8 cellular contexts compared by ENCODE assay signal in genomic region chr9:128881627-128881883, GRCh38. TPM values are rescaled to one million over a fixed set of nuclear protein-coding genes. Genes with fewer than 3 reads are reported as not detected.
DNase-seq lines count a peak whose midpoint lies in the region; ATAC-seq and TF ChIP-seq lines count a peak whose summit lies in the region.

No MANE protein-coding gene starts in this region.

- H3K4me3 ChIP-seq in lung (peak overlapping the region; percentile 51), vagina (peak overlapping the region; percentile 95 to 96)

- no peaks in the 10 kb centered on the region for H3K27me3 Mint-ChIP-seq in activated naive CD4-positive, alpha-beta T cell treated with anti-CD3 and anti-CD28 coated beads for 36 hours (ENCODE audit: low read depth)
- H3K27me3 Mint-ChIP-seq in MCF 10A (ENCODE audit: insufficient read depth, unreplicated experiment): no peaks in the 10 kb centered on the region

- no peaks in the 10 kb centered on the region for H3K9me3 Mint-ChIP-seq in activated naive CD4-positive, alpha-beta T cell treated with anti-CD3 and anti-CD28 coated beads for 36 hours
- H3K9me3 Mint-ChIP-seq in MCF 10A (ENCODE audit: unreplicated experiment): no peaks in the 10 kb centered on the region

- peak overlapping the region; percentile 91 for H3K27ac Mint-ChIP-seq in activated naive CD4-positive, alpha-beta T cell treated with anti-CD3 and anti-CD28 coated beads for 36 hours
- peak overlapping the region; percentile 95 for H3K27ac Mint-ChIP-seq in MCF 10A (ENCODE audit: low read depth, unreplicated experiment)

- peaks cover 10% of the 10 kb centered on the region for H3K36me3 Mint-ChIP-seq in activated naive CD4-positive, alpha-beta T cell treated with anti-CD3 and anti-CD28 coated beads for 36 hours (ENCODE audit: low read depth)
- peaks cover 16% of the 10 kb centered on the region for H3K36me3 Mint-ChIP-seq in MCF 10A (ENCODE audit: insufficient read depth, unreplicated experiment)

- H3K9me3 ChIP-seq in lung (ENCODE audit: control insufficient read depth in 2 of 2, insufficient read depth in 1 of 2, low read length in 1 of 2) (peaks cover 0 to 1% of the 10 kb centered on the region in 2 donors), vagina (no peaks in the 10 kb centered on the region)

- H3K27ac ChIP-seq in lung (ENCODE audit: low read depth in 1 of 2, low read length in 1 of 2) (peak overlapping the region; percentile 18 to 99), vagina (peak overlapping the region; percentile 98)

- H3K4me1 ChIP-seq in lung (ENCODE audit: control insufficient read depth in 2 of 2, insufficient read depth in 2 of 2, low read length in 2 of 2) (peaks cover 17 to 18% of the 10 kb centered on the region in 2 donors), vagina (peaks cover 59% of the 10 kb centered on the region)

- peak overlapping the region; percentile 93 for H3K4me3 Mint-ChIP-seq in activated naive CD4-positive, alpha-beta T cell treated with anti-CD3 and anti-CD28 coated beads for 36 hours
- peak overlapping the region; percentile 99 for H3K4me3 Mint-ChIP-seq in MCF 10A (ENCODE audit: unreplicated experiment)

- POLR2A ChIA-PET in MCF 10A (lab: Yijun Ruan, JAX): interaction anchor here (0.6 to 3.3 kb wide), 17 partner anchors 10 to 753 kb away, joined by 3 to 48 read pairs (median 6); partner anchors contain the start of genes DOLK, NUP188, SH3GLB2 and SPOUT1

- CTCF ChIA-PET in activated naive CD4-positive, alpha-beta T cell treated with anti-CD3 and anti-CD28 coated beads for 36 hours (lab: Charles Lee): interaction anchor here (1.2 to 4.2 kb wide), 2 partner anchors 19 to 46 kb away, joined by 3 to 27 read pairs; no protein-coding TSS in a partner anchor
- CTCF ChIA-PET in MCF 10A (lab: Yijun Ruan, JAX): interaction anchor here (0.5 to 6.7 kb wide), 6 partner anchors 9 to 47 kb away, joined by 3 to 59 read pairs (median 4); no protein-coding TSS in a partner anchor

- WGBS in lung, 2 donors: 0% methylated on average over 20 of the region's 20 CpGs

- H3K27me3 ChIP-seq in lung (ENCODE audit: control insufficient read depth, insufficient read depth): no peaks in the 10 kb centered on the region
- no peaks in the 10 kb centered on the region for H3K27me3 ChIP-seq in vagina

- H3K36me3 ChIP-seq in lung (ENCODE audit: control insufficient read depth in 2 of 2, insufficient read depth in 2 of 2, low read length in 2 of 2) (peaks cover 5 to 12% of the 10 kb centered on the region in 2 donors), vagina (peaks cover 0 to 8% of the 10 kb centered on the region in 2 donors)

- intact Hi-C loops in activated naive CD4-positive, alpha-beta T cell treated with anti-CD3 and anti-CD28 coated beads for 36 hours (cut with micrococcal nuclease): loop anchor here (1.0 to 5.0 kb wide), 3 partner anchors 52 to 146 kb away; partner anchors contain the start of genes DOLK, NUP188, SH3GLB2 and SPOUT1
- intact Hi-C loops in MCF 10A (cut with micrococcal nuclease): no loop called here
- intact Hi-C loops in vagina (cut with DNase I): no loop called here

- DNase-seq in activated naive CD4-positive, alpha-beta T cell treated with anti-CD3 and anti-CD28 coated beads for 36 hours: no peak
- no peak for DNase-seq in activated naive CD4-positive, alpha-beta T cell treated with Interleukin-2 at 50 U/mL for 16 hours
- DNase-seq in MCF 10A (ENCODE audit: unreplicated experiment) (no peak), lung (ENCODE audit: low spot score) (no peak), vagina (ENCODE audit: extremely low spot score in 2 of 2) (no peak), NCI-H2081 (lab: John Stamatoyannopoulos, UW) (no peak), activated gamma-delta T cell (lab: John Stamatoyannopoulos, UW) (no peak)

- BruUV-seq in MCF 10A (replicated peaks; lab: Mats Ljungman, UMichigan): no TSS peak

- ATAC-seq in lung (ENCODE audit: insufficient read depth, low FRiP score): peak; percentile 5
- no peak for ATAC-seq in HG02884 (IDR thresholded peaks at IDR 0.05; ENCODE audit: unreplicated experiment)

- no peak for TF ChIP-seq POLR2A in vagina (IDR thresholded peaks at IDR 0.05)

- peaks cover 49% of the 10 kb centered on the region for H3K4me1 Mint-ChIP-seq in activated naive CD4-positive, alpha-beta T cell treated with anti-CD3 and anti-CD28 coated beads for 36 hours (ENCODE audit: low read depth)
- H3K4me1 Mint-ChIP-seq in MCF 10A (ENCODE audit: insufficient read depth, unreplicated experiment): peaks cover 41% of the 10 kb centered on the region

- no peak for TF ChIP-seq CTCF in MCF 10A (IDR thresholded peaks at IDR 0.05; ENCODE audit: unreplicated experiment)
- TF ChIP-seq CTCF in lung (IDR thresholded peaks at IDR 0.05; ENCODE audit: control extremely low read depth, extremely low read depth): no peak
- no peak for TF ChIP-seq CTCF in vagina (IDR thresholded peaks at IDR 0.05)

RNA-seq across cellular contexts. Expression of gene KYAT1, which starts 0.2 kb away (rescaled TPM):
- total RNA-seq in activated naive CD4-positive, alpha-beta T cell treated with anti-CD3 and anti-CD28 coated beads for 36 hours: 10 to 100 TPM; 29.6 to 33.6 TPM
- total RNA-seq in MCF 10A (2022): 3.8 and 5.7 TPM in 2 replicates
- total RNA-seq in lung: 1 to 10 TPM; 4.6 to 7.7 TPM
- 1 to 10 TPM; 4.5 to 5.0 TPM for polyA plus RNA-seq in lung
- total RNA-seq in vagina: 11.0 TPM

RNA-seq across cellular contexts. Expression of gene LRRC8A, which starts 0.4 kb away (rescaled TPM):
- total RNA-seq in activated naive CD4-positive, alpha-beta T cell treated with anti-CD3 and anti-CD28 coated beads for 36 hours: 10 to 100 TPM; 13.1 to 13.2 TPM
- total RNA-seq in MCF 10A (2022) (30.9 and 31.6 TPM in 2 replicates), lung (10 to 100 TPM; 30.4 to 60.8 TPM), vagina (110 TPM)
- polyA plus RNA-seq in lung: 10 to 100 TPM; 26.6 to 66.9 TPM

RNA-seq across cellular contexts. Expression of gene PHYHD1, which starts 39.2 kb away (rescaled TPM):
- under 1 TPM; 0.44 to 0.50 TPM for total RNA-seq in activated naive CD4-positive, alpha-beta T cell treated with anti-CD3 and anti-CD28 coated beads for 36 hours
- total RNA-seq in MCF 10A (2022) (0.70 and 2.0 TPM in 2 replicates), lung (10 to 100 TPM; 25.5 to 66.5 TPM), vagina (23.6 TPM)
- 10 to 100 TPM; 21.4 to 86.3 TPM for polyA plus RNA-seq in lung

RNA-seq across cellular contexts. Expression of gene SPOUT1, which starts 52.0 kb away (rescaled TPM):
- 10 to 100 TPM; 72.9 to 82.3 TPM for total RNA-seq in activated naive CD4-positive, alpha-beta T cell treated with anti-CD3 and anti-CD28 coated beads for 36 hours
- total RNA-seq in MCF 10A (2022) (30.1 and 32.4 TPM in 2 replicates), lung (10 to 100 TPM; 26.1 to 50.0 TPM), vagina (48.6 TPM)
- polyA plus RNA-seq in lung: 10 to 100 TPM; 23.7 to 32.0 TPM
